In genomic region chr16:15856901-15857778, GRCh38 we compare ENCODE assay signal across 9 cellular contexts. TPM values are rescaled to one million over a fixed set of nuclear protein-coding genes. Genes with fewer than 3 reads are reported as not detected.
DNase-seq lines count a peak whose midpoint lies in the region; ATAC-seq and TF ChIP-seq lines count a peak whose summit lies in the region.
"Had no signal": no experiment of that assay in that cellular context is flagged by ENCODE, and none has a peak within 500 bp of the region (broad histone marks: within the 10 kb centered on the region; RNA-seq: fewer than 3 reads in every experiment).

Gene MYH11, minus strand, starts transcription at chr16:15857028. Its CDS starts 18,776 bp downstream, at chr16:15838252.

- H3K4me1 Mint-ChIP-seq in activated CD4-positive, alpha-beta T cell treated with anti-CD3 and anti-CD28 coated beads for 36 hours: peaks cover 6% of the 10 kb centered on the region

- H3K36me3 ChIP-seq in upper lobe of right lung: no peaks in the 10 kb centered on the region

- peaks cover 18% of the 10 kb centered on the region for H3K27me3 ChIP-seq in upper lobe of right lung

- H3K4me3 ChIP-seq in cardiac fibroblast (replicated peaks in 1 of 2; ENCODE audit: low read depth in 2 of 2, low read length in 2 of 2) (peak within 1 kb of the TSS; percentile 37 to 39), upper lobe of right lung (peak within 1 kb of the TSS; percentile 45)

- H3K36me3 Mint-ChIP-seq in activated CD4-positive, alpha-beta T cell treated with anti-CD3 and anti-CD28 coated beads for 36 hours (ENCODE audit: low read depth): no peaks in the 10 kb centered on the region

- POLR2A ChIA-PET in activated CD4-positive, alpha-beta T cell treated with anti-CD3 and anti-CD28 coated beads for 36 hours (lab: Charles Lee): no interaction called here

- TF ChIP-seq CTCF in cardiac fibroblast (IDR thresholded peaks at IDR 0.05; ENCODE audit: low read depth, low read length): no peak
- TF ChIP-seq CTCF in upper lobe of right lung (IDR thresholded peaks at IDR 0.05): no peak

- no peaks in the 10 kb centered on the region for H3K9me3 ChIP-seq in upper lobe of right lung

- peaks cover 27% of the 10 kb centered on the region for H3K27me3 Mint-ChIP-seq in activated CD4-positive, alpha-beta T cell treated with anti-CD3 and anti-CD28 coated beads for 36 hours

- peak within 1 kb of the TSS; percentile 6 for H3K27ac ChIP-seq in upper lobe of right lung

- ATAC-seq in activated CD4-positive, alpha-beta T cell treated with anti-CD3 and anti-CD28 coated beads for 36 hours: no peak
- peak; percentile 37 for ATAC-seq in upper lobe of right lung

- no peak within 1 kb of the TSS for H3K27ac Mint-ChIP-seq in activated CD4-positive, alpha-beta T cell treated with anti-CD3 and anti-CD28 coated beads for 36 hours

- CTCF ChIA-PET in activated CD4-positive, alpha-beta T cell treated with anti-CD3 and anti-CD28 coated beads for 36 hours (lab: Charles Lee): no interaction called here

- peaks cover 13% of the 10 kb centered on the region for H3K4me1 ChIP-seq in upper lobe of right lung

- peak within 1 kb of the TSS; percentile 27 for H3K4me3 Mint-ChIP-seq in activated CD4-positive, alpha-beta T cell treated with anti-CD3 and anti-CD28 coated beads for 36 hours

- DNase-seq in activated CD4-positive, alpha-beta T cell treated with anti-CD3 and anti-CD28 coated beads for 36 hours: no peak
- no peak for DNase-seq in activated CD4-positive, alpha-beta T cell treated with anti-CD3 and anti-CD28 coated beads, Interleukin-2, amount 50 U/mL, for 1 hour
- peak in 1 of 2 donors; percentile 14 for DNase-seq in cardiac fibroblast (ENCODE audit: low read depth in 2 of 2)
- DNase-seq in mesenteric fat pad (ENCODE audit: low spot score): no peak
- no peak for DNase-seq in upper lobe of right lung
- DNase-seq in SW480 (ENCODE audit: low spot score): no peak
- no peak for DNase-seq in activated CD4-positive, CD25-positive, alpha-beta regulatory T cell treated with anti-CD3 and anti-CD28 coated beads, Interleukin-2, amount 50 U/mL, for 72 hours
- DNase-seq in C1 segment of cervical spinal cord (lab: John Stamatoyannopoulos, UW): no peak

- intact Hi-C loops in activated CD4-positive, alpha-beta T cell treated with anti-CD3 and anti-CD28 coated beads for 36 hours (cut with DNase I, micrococcal nuclease): no loop called here
- intact Hi-C loops in upper lobe of right lung (cut with DNase I): no loop called here

- H3K9me3 Mint-ChIP-seq in activated CD4-positive, alpha-beta T cell treated with anti-CD3 and anti-CD28 coated beads for 36 hours (ENCODE audit: low read depth): no peaks in the 10 kb centered on the region

RNA-seq across cellular contexts. Expression of gene MYH11, which starts in this region (rescaled TPM):
- total RNA-seq in activated CD4-positive, alpha-beta T cell treated with anti-CD3 and anti-CD28 coated beads for 36 hours: not detected
- total RNA-seq in mesenteric fat pad (53.5 TPM), upper lobe of right lung (106 TPM)
- total RNA-seq: T-helper 2 cell treated with Interferon-gamma antibody and Interleukin-4, amounts not matched to agents 100 ng/mL and 5 ng/mL, for 36 hours had no signal

Comparison
In these comparisons a context has a peak if more than half of its experiments do, and no peak if none do; other contexts are left out.
1. RNA of gene MYH11 (total RNA-seq): 106 TPM in upper lobe of right lung (single experiment) and 53.5 TPM in mesenteric fat pad (single experiment); not detected in activated CD4-positive, alpha-beta T cell treated with anti-CD3 and anti-CD28 coated beads for 36 hours; every median in the first group is over 10 times any median in the second.